Comparison of ENCODE assay signal across 1 cellular context in the genomic region with DNA sequence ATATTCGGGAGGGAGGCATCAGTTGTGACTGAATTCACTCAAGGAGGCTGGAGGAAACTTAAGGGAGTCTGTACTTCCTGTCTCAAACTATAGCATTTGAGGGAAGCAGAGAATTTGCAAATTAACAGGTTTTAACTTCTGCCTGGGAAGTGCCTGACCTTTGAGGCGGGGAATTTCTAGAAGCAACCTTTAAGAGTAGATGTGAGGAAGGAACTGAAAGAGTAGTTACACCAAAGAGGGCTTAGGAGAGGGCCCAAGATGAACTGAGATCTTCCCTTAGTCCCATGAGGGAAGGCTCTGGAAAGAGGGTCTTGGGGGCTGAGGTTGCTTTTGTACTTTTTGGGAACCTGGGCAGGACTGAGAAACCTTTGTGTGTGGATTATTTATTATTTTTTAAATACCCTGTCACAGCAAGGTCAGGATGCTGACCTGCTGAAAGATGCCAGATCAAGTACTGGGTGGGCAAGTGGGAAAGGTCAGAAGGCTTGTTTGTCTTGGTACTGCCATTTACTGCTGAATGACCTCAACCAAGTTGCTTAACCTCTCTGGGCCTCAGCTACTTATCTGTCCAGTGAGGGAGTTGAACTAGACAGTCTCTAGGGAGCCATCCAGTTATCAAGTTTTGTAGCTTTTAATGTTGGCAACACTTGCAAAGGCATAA.
TF ChIP-seq lines count a peak whose summit lies in the region.

No MANE protein-coding gene starts in this region.

TF ChIP-seq in neural cell, 6 proteins besides CTCF, POLR2A, EP300 and RAD21 (continued from another document):
- TF ChIP-seq, protein P1, sequence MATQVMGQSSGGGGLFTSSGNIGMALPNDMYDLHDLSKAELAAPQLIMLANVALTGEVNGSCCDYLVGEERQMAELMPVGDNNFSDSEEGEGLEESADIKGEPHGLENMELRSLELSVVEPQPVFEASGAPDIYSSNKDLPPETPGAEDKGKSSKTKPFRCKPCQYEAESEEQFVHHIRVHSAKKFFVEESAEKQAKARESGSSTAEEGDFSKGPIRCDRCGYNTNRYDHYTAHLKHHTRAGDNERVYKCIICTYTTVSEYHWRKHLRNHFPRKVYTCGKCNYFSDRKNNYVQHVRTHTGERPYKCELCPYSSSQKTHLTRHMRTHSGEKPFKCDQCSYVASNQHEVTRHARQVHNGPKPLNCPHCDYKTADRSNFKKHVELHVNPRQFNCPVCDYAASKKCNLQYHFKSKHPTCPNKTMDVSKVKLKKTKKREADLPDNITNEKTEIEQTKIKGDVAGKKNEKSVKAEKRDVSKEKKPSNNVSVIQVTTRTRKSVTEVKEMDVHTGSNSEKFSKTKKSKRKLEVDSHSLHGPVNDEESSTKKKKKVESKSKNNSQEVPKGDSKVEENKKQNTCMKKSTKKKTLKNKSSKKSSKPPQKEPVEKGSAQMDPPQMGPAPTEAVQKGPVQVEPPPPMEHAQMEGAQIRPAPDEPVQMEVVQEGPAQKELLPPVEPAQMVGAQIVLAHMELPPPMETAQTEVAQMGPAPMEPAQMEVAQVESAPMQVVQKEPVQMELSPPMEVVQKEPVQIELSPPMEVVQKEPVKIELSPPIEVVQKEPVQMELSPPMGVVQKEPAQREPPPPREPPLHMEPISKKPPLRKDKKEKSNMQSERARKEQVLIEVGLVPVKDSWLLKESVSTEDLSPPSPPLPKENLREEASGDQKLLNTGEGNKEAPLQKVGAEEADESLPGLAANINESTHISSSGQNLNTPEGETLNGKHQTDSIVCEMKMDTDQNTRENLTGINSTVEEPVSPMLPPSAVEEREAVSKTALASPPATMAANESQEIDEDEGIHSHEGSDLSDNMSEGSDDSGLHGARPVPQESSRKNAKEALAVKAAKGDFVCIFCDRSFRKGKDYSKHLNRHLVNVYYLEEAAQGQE (IDR thresholded peaks at IDR 0.05; ENCODE audit: borderline replicate concordance) = no peak
- TF ChIP-seq EZH2 (IDR thresholded peaks at IDR 0.05; ENCODE audit: borderline replicate concordance, insufficient read depth, low read length, poor library complexity, severe bottlenecking) = no peak
